Comparison of ENCODE assay signal across 2 cellular contexts in genomic region chr19:38168632-38169031, GRCh38.
TF ChIP-seq lines count a peak whose summit lies in the region.

No MANE protein-coding gene starts in this region.

TF ChIP-seq in IMR-90, 13 proteins besides CTCF, POLR2A, EP300 and RAD21:
- TF ChIP-seq ELK1 (IDR thresholded peaks at IDR 0.05; ENCODE audit: borderline replicate concordance, low read depth, low read length) (no peak), BHLHE40 (IDR thresholded peaks at IDR 0.05; ENCODE audit: low read depth, low read length) (no peak), MAFK (IDR thresholded peaks at IDR 0.05; ENCODE audit: low read depth, low read length) (no peak), MXI1 (IDR thresholded peaks at IDR 0.05; ENCODE audit: borderline replicate concordance, low read depth, low read length) (no peak), SMC3 (IDR thresholded peaks at IDR 0.05; ENCODE audit: low read depth, low read length) (no peak)

TF ChIP-seq in H1, 55 proteins besides CTCF, POLR2A, EP300 and RAD21:
- TF ChIP-seq KDM4A (IDR thresholded peaks at IDR 0.05; ENCODE audit: low read depth, low read length, severe bottlenecking) (no peak), TBP (IDR thresholded peaks at IDR 0.05; ENCODE audit: low read depth, low read length) (no peak)
TF ChIP-seq in H1: peak in this region for 0.
